Comparison of ENCODE assay signal across 8 cellular contexts in the genomic region with DNA sequence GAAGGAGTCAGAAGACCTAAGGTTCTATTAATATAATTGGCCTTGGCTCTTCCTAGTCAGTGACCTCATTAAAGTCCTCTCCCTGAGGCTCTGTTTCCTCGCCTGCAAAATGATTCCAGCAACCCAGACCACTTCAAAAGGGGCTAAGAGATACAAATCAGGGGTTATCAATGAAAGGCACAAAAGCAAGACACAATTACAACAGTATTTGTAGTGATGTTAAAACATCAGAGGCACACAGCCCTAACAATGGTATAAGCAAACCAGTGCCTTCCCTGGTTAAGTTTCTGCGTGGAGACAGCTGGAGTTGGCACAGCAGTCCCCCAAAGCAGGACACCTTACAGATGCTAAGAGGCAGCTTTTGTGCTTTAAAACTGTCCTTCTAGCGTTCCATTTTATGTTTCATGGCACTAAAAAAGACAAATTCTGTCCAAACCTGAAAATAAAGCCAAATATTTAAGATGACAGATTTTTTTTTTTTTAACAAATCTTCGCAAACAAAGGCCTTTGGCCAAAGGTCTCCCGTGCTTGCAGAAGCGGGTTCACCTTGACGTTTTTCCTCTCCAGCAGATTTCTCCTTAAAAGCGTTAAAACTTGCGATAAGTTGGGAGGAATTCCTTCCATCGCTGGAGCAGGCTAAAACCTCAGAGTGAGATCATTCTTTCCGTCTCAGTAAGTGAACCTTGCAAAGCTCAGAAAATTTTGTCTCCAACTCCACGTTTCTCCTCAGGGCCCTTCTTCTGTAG. TPM values are rescaled to one million over a fixed set of nuclear protein-coding genes. Genes with fewer than 3 reads are reported as not detected.
DNase-seq lines count a peak whose midpoint lies in the region; ATAC-seq, FAIRE-seq and TF ChIP-seq lines count a peak whose summit lies in the region.

No MANE protein-coding gene starts in this region.

- H3K9me3 ChIP-seq in tibial artery: no peaks in the 10 kb centered on the region

- H3K27ac ChIP-seq in C4-2B (peak overlapping the region; percentile 91), tibial artery (peak overlapping the region; percentile 91 to 96)

- FAIRE-seq in RCC 7860 (lab: Jason Lieb, UNC): no peak

- ATAC-seq in GM21723 (IDR thresholded peaks at IDR 0.05; ENCODE audit: unreplicated experiment): peak; percentile 8
- no peak for ATAC-seq in HG03342 (IDR thresholded peaks at IDR 0.05; ENCODE audit: unreplicated experiment)

- H3K27me3 ChIP-seq in tibial artery: no peaks in the 10 kb centered on the region

- DNase-seq in RCC 7860 (ENCODE audit: low spot score) (peak; percentile 43), dedifferentiated amniotic fluid mesenchymal stem cell (ENCODE audit: extremely low spot score) (peak; percentile 67), lung microvascular endothelial cell (ENCODE audit: low read depth in 2 of 2) (peak; percentile 18 to 57), tibial artery (no peak), HK-2 (ENCODE audit: unreplicated experiment) (no peak)

- peak overlapping the region; percentile 61 to 84 for H3K4me3 ChIP-seq in tibial artery

- intact Hi-C loops in tibial artery (cut with DNase I; ENCODE audit: low total_unique reads): no loop called here

- peaks cover 0 to 55% (median 35%) of the 10 kb centered on the region in 4 donors for H3K4me1 ChIP-seq in tibial artery

- TF ChIP-seq CTCF in C4-2B (conservative IDR thresholded peaks at IDR 0.05) (no peak), tibial artery (IDR thresholded peaks at IDR 0.05) (no peak)

- H3K36me3 ChIP-seq in tibial artery: no peaks in the 10 kb centered on the region

RNA-seq across cellular contexts. Expression of a gene that starts 1.0 kb away (rescaled TPM):
- total RNA-seq in lung microvascular endothelial cell: 13.5 and 21.0 TPM in 2 replicates

Comparison
In these comparisons a context has a peak if more than half of its experiments do, and no peak if none do; other contexts are left out.
1. DNase-seq: peak in RCC 7860 (single experiment), dedifferentiated amniotic fluid mesenchymal stem cell (single experiment) and lung microvascular endothelial cell (2 of 2); none in tibial artery (0 of 2) and HK-2 (single experiment).